8 cellular contexts compared by ENCODE assay signal in genomic region chr17:29291163-29291752, GRCh38. TPM values are rescaled to one million over a fixed set of nuclear protein-coding genes. Genes with fewer than 3 reads are reported as not detected.
DNase-seq lines count a peak whose midpoint lies in the region; ATAC-seq and TF ChIP-seq lines count a peak whose summit lies in the region.

No MANE protein-coding gene starts in this region.

- H3K9me3 Mint-ChIP-seq in Caco-2 (ENCODE audit: unreplicated experiment) = no peaks in the 10 kb centered on the region
- H3K9me3 Mint-ChIP-seq in activated naive CD8-positive, alpha-beta T cell treated with anti-CD3 and anti-CD28 coated beads for 36 hours = no peaks in the 10 kb centered on the region

- no peak overlapping the region for H3K27ac Mint-ChIP-seq in Caco-2 (ENCODE audit: unreplicated experiment)
- peak overlapping the region; percentile 92 for H3K27ac Mint-ChIP-seq in activated naive CD8-positive, alpha-beta T cell treated with anti-CD3 and anti-CD28 coated beads for 36 hours

- intact Hi-C loops in Caco-2 (cut with micrococcal nuclease; ENCODE audit: unreplicated experiment) = loop anchor here (5.0 kb wide), 1 partner anchor 301 kb away; the partner anchor contains the start of gene ANKRD13B
- intact Hi-C loops in right cardiac atrium (cut with DNase I) = loop anchor here in 1 of 4 donors (5.0 to 10.0 kb wide), 2 partner anchors 149 to 336 kb away; partner anchors contain the start of gene PHF12

- peaks cover 19% of the 10 kb centered on the region for H3K4me1 Mint-ChIP-seq in Caco-2 (ENCODE audit: low read depth, unreplicated experiment)
- H3K4me1 Mint-ChIP-seq in activated naive CD8-positive, alpha-beta T cell treated with anti-CD3 and anti-CD28 coated beads for 36 hours = peaks cover 58% of the 10 kb centered on the region

- peak in 1 of 2 experiments; percentile 73 for DNase-seq in Caco-2
- DNase-seq in HAP-1 (ENCODE audit: low spot score in 2 of 2) = peak; percentile 46 to 66
- peak; percentile 77 to 92 for DNase-seq in NCI-H526 (lab: John Stamatoyannopoulos, UW)
- DNase-seq in activated naive CD8-positive, alpha-beta T cell treated with anti-CD3 and anti-CD28 coated beads for 36 hours = no peak
- DNase-seq in right cardiac atrium = no peak
- peak; percentile 57 for DNase-seq in retina

- H3K4me3 Mint-ChIP-seq in Caco-2 (ENCODE audit: unreplicated experiment) = peak overlapping the region; percentile 94
- peak overlapping the region; percentile 90 for H3K4me3 Mint-ChIP-seq in activated naive CD8-positive, alpha-beta T cell treated with anti-CD3 and anti-CD28 coated beads for 36 hours

- no peak overlapping the region for H3K27ac ChIP-seq in right cardiac atrium (ENCODE audit: low read length)

- POLR2A ChIA-PET in Caco-2 (lab: Charles Lee) = interaction anchor here (0.5 to 0.6 kb wide), 3 partner anchors 53 to 115 kb away, joined by 3 read pairs; no protein-coding TSS in a partner anchor

- no peaks in the 10 kb centered on the region for H3K27me3 Mint-ChIP-seq in Caco-2 (ENCODE audit: insufficient read depth, unreplicated experiment)
- H3K27me3 Mint-ChIP-seq in activated naive CD8-positive, alpha-beta T cell treated with anti-CD3 and anti-CD28 coated beads for 36 hours = peaks cover 5% of the 10 kb centered on the region

- CTCF ChIA-PET in Caco-2 (lab: Charles Lee) = interaction anchor here (0.6 to 1.4 kb wide), 15 partner anchors 8 to 730 kb away, joined by 3 to 12 read pairs (median 4); partner anchors contain the start of genes MYO18A and PHF12

- peak; percentile 66 to 69 for TF ChIP-seq CTCF in Caco-2 (IDR thresholded peaks at IDR 0.05; ENCODE audit: insufficient read depth in 1 of 2, low read depth in 1 of 2, low read length in 1 of 2, severe bottlenecking in 1 of 2, unreplicated experiment in 1 of 2)

- peaks cover 6% of the 10 kb centered on the region for H3K36me3 ChIP-seq in Caco-2 (ENCODE audit: control insufficient read depth, insufficient read depth, low read length)
- peaks cover 34% of the 10 kb centered on the region for H3K36me3 ChIP-seq in HAP-1 (replicated peaks)

- BruUV-seq in Caco-2 (replicated peaks; lab: Mats Ljungman, UMichigan) = TSS peak; percentile 22

- H3K4me1 ChIP-seq in Caco-2 (peaks cover 11% of the 10 kb centered on the region), HAP-1 (peaks cover 12% of the 10 kb centered on the region; the same call in 1 of the 2 replicates), right cardiac atrium (ENCODE audit: control insufficient read depth, insufficient read depth, low read length) (peaks cover 4% of the 10 kb centered on the region)

- H3K27me3 ChIP-seq in Caco-2 (replicated peaks; ENCODE audit: control insufficient read depth, insufficient read depth, low read length) = no peaks in the 10 kb centered on the region
- 0 out of 2 replicates have a peak, but pooled peaks cover 2% of the 10 kb centered on the region for H3K27me3 ChIP-seq in HAP-1 (ENCODE audit: low read depth)
- H3K27me3 ChIP-seq in right cardiac atrium (ENCODE audit: control insufficient read depth, insufficient read depth) = no peaks in the 10 kb centered on the region

- H3K4me3 ChIP-seq in Caco-2 (ENCODE audit: low read depth, low read length) (peak overlapping the region; percentile 100), HAP-1 (peak overlapping the region; percentile 48), right cardiac atrium (ENCODE audit: low read length) (peak overlapping the region; percentile 91)

- WGBS in right cardiac atrium = 14% methylated on average over 5 of the region's 5 CpGs

- in situ Hi-C loops in HAP-1 (cut with MboI; ENCODE audit: low sequenced_read_pairs) = no loop called here

- no peak for ATAC-seq in right cardiac atrium
- ATAC-seq in HG03280 (IDR thresholded peaks at IDR 0.05; ENCODE audit: unreplicated experiment) = no peak
- no peak for ATAC-seq in HG03571 (IDR thresholded peaks at IDR 0.05; ENCODE audit: unreplicated experiment)

- peaks cover 83% of the 10 kb centered on the region for H3K36me3 Mint-ChIP-seq in Caco-2 (ENCODE audit: insufficient read depth, unreplicated experiment)
- H3K36me3 Mint-ChIP-seq in activated naive CD8-positive, alpha-beta T cell treated with anti-CD3 and anti-CD28 coated beads for 36 hours = peaks cover 58% of the 10 kb centered on the region

- H3K9me3 ChIP-seq in Caco-2 (no peaks in the 10 kb centered on the region), HAP-1 (no peaks in the 10 kb centered on the region), right cardiac atrium (ENCODE audit: control insufficient read depth, low read length) (no peaks in the 10 kb centered on the region)

RNA-seq across cellular contexts. Expression of gene NUFIP2, which starts 2.7 kb away (rescaled TPM):
- 105 and 114 TPM in 2 replicates for total RNA-seq in Caco-2 (2022)
- 10 to 100 TPM; 65.6 to 67.2 TPM for total RNA-seq in activated naive CD8-positive, alpha-beta T cell treated with anti-CD3 and anti-CD28 coated beads for 36 hours
- total RNA-seq in right cardiac atrium = 10 to 100 TPM; 30.9 to 44.7 (median 41.4) TPM
- polyA plus RNA-seq in right cardiac atrium = 9.7 TPM

RNA-seq across cellular contexts. Expression of gene CRYBA1, which starts 44.6 kb away (rescaled TPM):
- not detected in 2 replicates for total RNA-seq in Caco-2 (2022)
- not detected for total RNA-seq in activated naive CD8-positive, alpha-beta T cell treated with anti-CD3 and anti-CD28 coated beads for 36 hours
- total RNA-seq in right cardiac atrium = not detected
- polyA plus RNA-seq in right cardiac atrium = not detected

Comparison
In these comparisons a context has a peak if more than half of its experiments do, and no peak if none do; other contexts are left out.
1. DNase-seq: peak in HAP-1 (2 of 2), NCI-H526 (2 of 2) and retina (single experiment); none in activated naive CD8-positive, alpha-beta T cell treated with anti-CD3 and anti-CD28 coated beads for 36 hours (single experiment) and right cardiac atrium (0 of 3).
2. H3K4me3 ChIP-seq: peak in every context shown above with its lines; median percentile 100 in Caco-2; 91 in right cardiac atrium; 48 in HAP-1.